Comparison of ENCODE assay signal across 1 cellular context in genomic region chr12:64083285-64084210, GRCh38.
TF ChIP-seq lines count a peak whose summit lies in the region.

No MANE protein-coding gene starts in this region.

TF ChIP-seq in SK-N-SH, 30 proteins besides CTCF, POLR2A, EP300 and RAD21 (continued from another document):
- TF ChIP-seq REST (IDR thresholded peaks at IDR 0.05; ENCODE audit: low read depth, low read length) = no peak
- peak; percentile 8; the same call in 1 of the 2 replicates for TF ChIP-seq JUND (IDR thresholded peaks at IDR 0.05)
- no peak for TF ChIP-seq FOXJ3 (CRISPR knock-in tag; IDR thresholded peaks at IDR 0.05)
- peak; percentile 85 for TF ChIP-seq TCF12 (IDR thresholded peaks at IDR 0.05)
- TF ChIP-seq POLR2AphosphoS5 (IDR thresholded peaks at IDR 0.05; ENCODE audit: low read depth, low read length) = peak; percentile 52; the same call in 1 of the 2 replicates
- TF ChIP-seq SIN3A (IDR thresholded peaks at IDR 0.05; ENCODE audit: borderline replicate concordance, low read depth, low read length) = no peak
- TF ChIP-seq GABPA (IDR thresholded peaks at IDR 0.05; ENCODE audit: low read depth) = no peak
- no peak for TF ChIP-seq ELF1 (IDR thresholded peaks at IDR 0.05)
- no peak for TF ChIP-seq IRF3 (IDR thresholded peaks at IDR 0.05; ENCODE audit: low read depth, low read length)
- TF ChIP-seq FOXM1 (IDR thresholded peaks at IDR 0.05; ENCODE audit: low read depth) = no peak
- no peak for TF ChIP-seq TAF1 (IDR thresholded peaks at IDR 0.05; ENCODE audit: borderline replicate concordance, low read depth, low read length)
- TF ChIP-seq USF1 (IDR thresholded peaks at IDR 0.05; ENCODE audit: borderline replicate concordance, low read depth) = no peak
- peak; percentile 79 for TF ChIP-seq MXI1 (IDR thresholded peaks at IDR 0.05; ENCODE audit: low read depth, low read length)
- TF ChIP-seq NRF1 (IDR thresholded peaks at IDR 0.05; ENCODE audit: low read depth, low read length) = no peak
- TF ChIP-seq RCOR1 (IDR thresholded peaks at IDR 0.05; ENCODE audit: low read length) = peak; percentile 60
- TF ChIP-seq SMC3 (IDR thresholded peaks at IDR 0.05; ENCODE audit: low read depth, low read length) = no peak
- TF ChIP-seq MEF2A (IDR thresholded peaks at IDR 0.05; ENCODE audit: borderline replicate concordance, low read depth) = no peak
- TF ChIP-seq USF2 (IDR thresholded peaks at IDR 0.05; ENCODE audit: borderline replicate concordance, low read depth, low read length) = no peak
- TF ChIP-seq GATA2 (CRISPR knock-in tag; IDR thresholded peaks at IDR 0.05) = peak; percentile 36
- TF ChIP-seq NFIC (IDR thresholded peaks at IDR 0.05; ENCODE audit: borderline replicate concordance) = peak; percentile 93
- TF ChIP-seq ZBTB33 (IDR thresholded peaks at IDR 0.05; ENCODE audit: borderline replicate concordance, low read depth) = no peak
- peak; percentile 88 for TF ChIP-seq MAX (IDR thresholded peaks at IDR 0.05; ENCODE audit: low read depth)
